ENCODE assay signal across 13 cellular contexts in genomic region chr1:46369542-46370213, GRCh38. TPM values are rescaled to one million over a fixed set of nuclear protein-coding genes. Genes with fewer than 3 reads are reported as not detected.
DNase-seq lines count a peak whose midpoint lies in the region; ATAC-seq, FAIRE-seq and TF ChIP-seq lines count a peak whose summit lies in the region.
"Had no signal": no experiment of that assay in that cellular context is flagged by ENCODE, and none has a peak within 500 bp of the region (broad histone marks: within the 10 kb centered on the region; RNA-seq: fewer than 3 reads in every experiment).

No MANE protein-coding gene starts in this region.

- H3K4me1 Mint-ChIP-seq in chondrocyte (ENCODE audit: low read depth), result no peaks in the 10 kb centered on the region

- no peak for TF ChIP-seq POLR2A in A549 (IDR thresholded peaks at IDR 0.05; ENCODE audit: low read length)
- TF ChIP-seq POLR2A in GM12892 (IDR thresholded peaks at IDR 0.05; ENCODE audit: low read depth, low read length), result no peak

- no peak for TF ChIP-seq RAD21 in A549 (conservative IDR thresholded peaks at IDR 0.05 in 1 of 2, IDR thresholded peaks at IDR 0.05 in 1 of 2)

- DNase-seq in A549 (ENCODE audit: low read depth in 1 of 2, low spot score in 1 of 2) (no peak), GM12892 (ENCODE audit: insufficient read length) (no peak), OCI-LY7 (ENCODE audit: low spot score) (no peak), fibroblast of gingiva (ENCODE audit: low read depth) (peak; percentile 26), SW480 (ENCODE audit: low spot score) (no peak), chondrocyte (ENCODE audit: low spot score) (no peak)
- DNase-seq in stimulated activated CD4-positive, alpha-beta T cell treated with anti-CD3 and anti-CD28 coated beads, Interleukin-4, amount 100 ng/mL, for 24 hours, result no peak
- DNase-seq: activated CD4-positive, alpha-beta T cell treated with anti-CD3 and anti-CD28 coated beads for 1 hour; activated gamma-delta T cell; HFFc6; SHP77 treated with DMSO at 0.1 percent for 48 hours had no signal

- BruUV-seq in OCI-LY7 (replicated peaks; lab: Mats Ljungman, UMichigan), result TSS peak; percentile 21

- CTCF ChIA-PET in A549 (lab: Yijun Ruan, JAX), result interaction anchor here (0.8 kb wide), 1 partner anchor 12 kb away, joined by 3 read pairs; no protein-coding TSS in a partner anchor
- CTCF ChIA-PET in OCI-LY7 (lab: Charles Lee; ENCODE audit: unreplicated experiment), result no interaction called here

- H3K4me3 ChIP-seq in A549 (no peak overlapping the region), OCI-LY7 (ENCODE audit: low read depth, low read length, poor library complexity, severe bottlenecking) (no peak overlapping the region)

- H3K9me3 ChIP-seq in A549, result no peaks in the 10 kb centered on the region
- H3K9me3 ChIP-seq in OCI-LY7 (ENCODE audit: low read length), result no peaks in the 10 kb centered on the region

- H3K27ac ChIP-seq in A549, result no peak overlapping the region
- H3K27ac ChIP-seq in OCI-LY7 (ENCODE audit: low read depth, low read length, poor library complexity, severe bottlenecking), result no peak overlapping the region

- TF ChIP-seq CTCF in A549 (IDR thresholded peaks at IDR 0.05) (no peak), OCI-LY7 (conservative IDR thresholded peaks at IDR 0.05; ENCODE audit: low read length) (no peak), chondrocyte (IDR thresholded peaks at IDR 0.05) (no peak)

- H3K4me3 Mint-ChIP-seq in chondrocyte (ENCODE audit: unreplicated experiment), result no peak overlapping the region
- H3K4me3 Mint-ChIP-seq: HFFc6 had no signal

- H3K27me3 Mint-ChIP-seq in chondrocyte (ENCODE audit: low read depth), result no peaks in the 10 kb centered on the region

- WGBS in A549 (ENCODE audit: missing lambda C conversion rate), result 70% methylated on average over 4 of the region's 4 CpGs

- no peak overlapping the region for H3K27ac Mint-ChIP-seq in chondrocyte (ENCODE audit: unreplicated experiment)
- H3K27ac Mint-ChIP-seq: HFFc6 had no signal

- no peaks in the 10 kb centered on the region for H3K4me1 ChIP-seq in A549
- H3K4me1 ChIP-seq in OCI-LY7 (ENCODE audit: insufficient read depth, low read length, poor library complexity, severe bottlenecking), result peaks cover 19% of the 10 kb centered on the region

- intact Hi-C loops in OCI-LY7 (cut with micrococcal nuclease; ENCODE audit: unreplicated experiment), result no loop called here

- H3K36me3 Mint-ChIP-seq in chondrocyte (ENCODE audit: low read depth), result peaks cover 12% of the 10 kb centered on the region

- H3K9me3 Mint-ChIP-seq in chondrocyte (ENCODE audit: low read depth), result no peaks in the 10 kb centered on the region
- H3K9me3 Mint-ChIP-seq: HFFc6 had no signal

- ATAC-seq in A549, result peak; percentile 30 to 62; a peak in 4 of 6 replicates
- no peak for ATAC-seq in HG02870 (IDR thresholded peaks at IDR 0.05; ENCODE audit: unreplicated experiment)

- H2AFZ ChIP-seq in OCI-LY7 (ENCODE audit: low read length), result no peak overlapping the region

- H3K4me2 ChIP-seq in A549, result no peak overlapping the region
- no peak overlapping the region for H3K4me2 ChIP-seq in OCI-LY7 (ENCODE audit: low read length)

- H3K36me3 ChIP-seq in OCI-LY7 (ENCODE audit: insufficient read depth, low read length), result peaks cover 45% of the 10 kb centered on the region

- H3K9me2 ChIP-seq in OCI-LY7 (ENCODE audit: insufficient read depth, low read length), result no peaks in the 10 kb centered on the region

- no peak for TF ChIP-seq EP300 in A549 (IDR thresholded peaks at IDR 0.05)

- no peak for FAIRE-seq in A549 (lab: Jason Lieb, UNC)
- peak; percentile 53 for FAIRE-seq in GM12892 (lab: Jason Lieb, UNC)
- FAIRE-seq: frontal cortex had no signal

- POLR2A ChIA-PET in A549 (lab: Yijun Ruan, JAX) (no interaction called here), OCI-LY7 (lab: Charles Lee) (interaction anchor here (1.1 kb wide), 1 partner anchor 11 kb away, joined by 5 read pairs; no protein-coding TSS in a partner anchor)

- H3K79me2 ChIP-seq in OCI-LY7 (ENCODE audit: insufficient read depth, low read depth, low read length), result no peaks in the 10 kb centered on the region

- H4K20me1 ChIP-seq in OCI-LY7 (ENCODE audit: insufficient read depth, low read length), result no peaks in the 10 kb centered on the region

TF ChIP-seq in A549, 52 proteins besides CTCF, POLR2A, EP300 and RAD21:
- TF ChIP-seq HOXB5 (CRISPR knock-in tag; IDR thresholded peaks at IDR 0.05), result no peak
- no peak for TF ChIP-seq SMC3 (IDR thresholded peaks at IDR 0.05)
- no peak for TF ChIP-seq USF2 (IDR thresholded peaks at IDR 0.05)
- no peak for TF ChIP-seq CEBPB (IDR thresholded peaks at IDR 0.05)
- TF ChIP-seq, protein P1, sequence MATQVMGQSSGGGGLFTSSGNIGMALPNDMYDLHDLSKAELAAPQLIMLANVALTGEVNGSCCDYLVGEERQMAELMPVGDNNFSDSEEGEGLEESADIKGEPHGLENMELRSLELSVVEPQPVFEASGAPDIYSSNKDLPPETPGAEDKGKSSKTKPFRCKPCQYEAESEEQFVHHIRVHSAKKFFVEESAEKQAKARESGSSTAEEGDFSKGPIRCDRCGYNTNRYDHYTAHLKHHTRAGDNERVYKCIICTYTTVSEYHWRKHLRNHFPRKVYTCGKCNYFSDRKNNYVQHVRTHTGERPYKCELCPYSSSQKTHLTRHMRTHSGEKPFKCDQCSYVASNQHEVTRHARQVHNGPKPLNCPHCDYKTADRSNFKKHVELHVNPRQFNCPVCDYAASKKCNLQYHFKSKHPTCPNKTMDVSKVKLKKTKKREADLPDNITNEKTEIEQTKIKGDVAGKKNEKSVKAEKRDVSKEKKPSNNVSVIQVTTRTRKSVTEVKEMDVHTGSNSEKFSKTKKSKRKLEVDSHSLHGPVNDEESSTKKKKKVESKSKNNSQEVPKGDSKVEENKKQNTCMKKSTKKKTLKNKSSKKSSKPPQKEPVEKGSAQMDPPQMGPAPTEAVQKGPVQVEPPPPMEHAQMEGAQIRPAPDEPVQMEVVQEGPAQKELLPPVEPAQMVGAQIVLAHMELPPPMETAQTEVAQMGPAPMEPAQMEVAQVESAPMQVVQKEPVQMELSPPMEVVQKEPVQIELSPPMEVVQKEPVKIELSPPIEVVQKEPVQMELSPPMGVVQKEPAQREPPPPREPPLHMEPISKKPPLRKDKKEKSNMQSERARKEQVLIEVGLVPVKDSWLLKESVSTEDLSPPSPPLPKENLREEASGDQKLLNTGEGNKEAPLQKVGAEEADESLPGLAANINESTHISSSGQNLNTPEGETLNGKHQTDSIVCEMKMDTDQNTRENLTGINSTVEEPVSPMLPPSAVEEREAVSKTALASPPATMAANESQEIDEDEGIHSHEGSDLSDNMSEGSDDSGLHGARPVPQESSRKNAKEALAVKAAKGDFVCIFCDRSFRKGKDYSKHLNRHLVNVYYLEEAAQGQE (IDR thresholded peaks at IDR 0.05), result no peak
- no peak for TF ChIP-seq HDAC2 (IDR thresholded peaks at IDR 0.05)
- no peak for TF ChIP-seq CBX8 (IDR thresholded peaks at IDR 0.05)

RNA-seq across cellular contexts. Expression of gene FAAH, which starts 24.4 kb away (rescaled TPM):
- 0.66 and 1.2 TPM in 2 replicates for polyA plus RNA-seq in A549 (2011; rRNA removed)
- 1.00 and 1.2 TPM in 2 replicates for polyA plus RNA-seq in A549 (2012; cell fraction: cytosol; rRNA removed)
- polyA plus RNA-seq in A549 (2012; cell fraction: nucleus; rRNA removed), result 8.3 and 10.3 TPM in 2 replicates
- polyA plus RNA-seq in A549 (2017; fragmentation: RNase III; extraction: RNeasy Plus Mini Kit Qiagen cat#74134 plus additional on column Dnase treatment), result 0.98 to 1.3 TPM (median 1.2 TPM) in 3 replicates
- 1.2 and 1.8 TPM in 2 replicates for polyA minus RNA-seq in A549 (2011; rRNA and poly(A)+ RNA removed)
- 1.6 TPM for polyA plus RNA-seq in GM12892 (2012; ENCODE audit: missing spikeins)
- total RNA-seq in OCI-LY7 (2014; rRNA removed; shearing (Covaris generic)), result 20.1 and 25.4 TPM in 2 replicates
- total RNA-seq in OCI-LY7 (2022), result 21.9 and 24.8 TPM in 2 replicates
- total RNA-seq in chondrocyte, result 7.0 to 15.0 TPM (median 14.1 TPM) in 3 replicates

RNA-seq across cellular contexts. Expression of gene NSUN4, which starts 29.1 kb away (rescaled TPM):
- polyA plus RNA-seq in A549 (2011; rRNA removed) (23.3 and 30.2 TPM in 2 replicates), A549 (2017; fragmentation: RNase III; extraction: RNeasy Plus Mini Kit Qiagen cat#74134 plus additional on column Dnase treatment) (11.7 to 13.2 TPM (median 12.0 TPM) in 3 replicates)
- 13.6 and 16.2 TPM in 2 replicates for polyA plus RNA-seq in A549 (2012; cell fraction: cytosol; rRNA removed)
- polyA plus RNA-seq in A549 (2012; cell fraction: nucleus; rRNA removed), result 16.8 and 17.6 TPM in 2 replicates
- polyA minus RNA-seq in A549 (2011; rRNA and poly(A)+ RNA removed), result 52.7 and 57.1 TPM in 2 replicates
- 19.6 TPM for polyA plus RNA-seq in GM12892 (2012; ENCODE audit: missing spikeins)
- 13.2 and 26.6 TPM in 2 replicates for total RNA-seq in OCI-LY7 (2014; rRNA removed; shearing (Covaris generic))
- total RNA-seq in OCI-LY7 (2022) (29.8 and 33.5 TPM in 2 replicates), chondrocyte (21.2 to 23.5 TPM (median 23.4 TPM) in 3 replicates)
